ENCODE assay signal across 8 cellular contexts in the genomic region with DNA sequence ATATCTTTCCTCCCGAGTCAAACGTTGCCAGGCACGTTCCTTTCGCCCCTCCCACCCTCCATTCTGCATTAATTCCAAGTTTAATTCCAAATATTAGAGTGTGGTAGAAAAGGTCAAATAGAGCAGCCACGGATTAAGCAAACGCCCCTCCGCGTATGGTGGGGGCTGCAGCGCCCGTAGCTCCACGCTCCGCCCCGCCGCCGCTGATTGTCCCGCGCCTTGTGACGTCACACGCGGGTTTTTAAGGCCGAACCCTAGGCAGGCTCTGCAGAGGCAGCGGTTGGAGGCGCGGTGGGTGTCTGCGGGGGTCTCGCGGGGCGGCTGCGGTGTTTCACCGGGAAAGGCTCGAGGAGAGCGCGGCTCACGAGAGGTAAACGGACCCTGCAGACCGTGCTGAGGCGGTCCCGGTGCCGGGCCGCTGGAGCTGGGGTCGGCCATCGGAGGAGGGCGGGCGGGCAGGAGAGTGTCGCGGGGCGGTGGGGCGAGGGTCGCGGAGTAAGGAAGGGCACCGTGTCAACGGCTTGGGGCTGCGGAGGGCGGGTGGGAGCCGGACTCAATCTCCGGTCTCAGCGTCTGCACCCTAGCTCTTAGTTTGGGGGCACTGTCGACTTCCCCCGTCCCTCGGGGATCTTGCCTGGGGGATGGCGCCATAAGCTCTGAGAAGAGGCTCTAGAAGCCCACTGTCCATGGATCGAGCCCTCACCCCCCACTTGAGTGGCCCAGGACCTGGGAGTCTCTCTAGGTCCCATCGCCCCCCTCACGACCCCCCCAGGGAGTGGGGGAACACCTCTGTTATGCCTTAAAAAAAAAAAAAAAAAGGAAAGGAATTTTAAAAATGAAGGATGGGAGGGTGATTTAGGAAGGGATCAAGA. TPM values are rescaled to one million over a fixed set of nuclear protein-coding genes. Genes with fewer than 3 reads are reported as not detected.
DNase-seq lines count a peak whose midpoint lies in the region; ATAC-seq and TF ChIP-seq lines count a peak whose summit lies in the region.

A gene with protein sequence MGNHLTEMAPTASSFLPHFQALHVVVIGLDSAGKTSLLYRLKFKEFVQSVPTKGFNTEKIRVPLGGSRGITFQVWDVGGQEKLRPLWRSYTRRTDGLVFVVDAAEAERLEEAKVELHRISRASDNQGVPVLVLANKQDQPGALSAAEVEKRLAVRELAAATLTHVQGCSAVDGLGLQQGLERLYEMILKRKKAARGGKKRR (plus strand): TSS at position 270 of the 872 bp plus-strand sequence. CDS start 740 bp downstream, outside the sequence.

- no peaks in the 10 kb centered on the region for H3K27me3 Mint-ChIP-seq in activated T-cell treated with anti-CD3 and anti-CD28 coated beads, Interleukin-2, amount 50 U/mL, for 4 hours (ENCODE audit: low read depth)

- H3K27ac ChIP-seq in DOHH2 (ENCODE audit: low read depth, low read length): no peak within 1 kb of the TSS
- H3K27ac ChIP-seq in HUES64 (ENCODE audit: low read depth, low read length): no peak within 1 kb of the TSS
- no peak within 1 kb of the TSS for H3K27ac ChIP-seq in PC-3 (ENCODE audit: low read length)

- 1% methylated on average over 59 of the region's 64 CpGs for WGBS in HUES64

- H3K9me3 ChIP-seq in DOHH2 (ENCODE audit: control insufficient read depth, insufficient read depth, low read length): no peaks in the 10 kb centered on the region
- no peaks in the 10 kb centered on the region for H3K9me3 ChIP-seq in HUES64 (ENCODE audit: insufficient read depth, low read depth, low read length)
- no peaks in the 10 kb centered on the region for H3K9me3 ChIP-seq in PC-3 (ENCODE audit: low read length)
- no peaks in the 10 kb centered on the region for H3K9me3 ChIP-seq in mucosa of stomach (ENCODE audit: control insufficient read depth, low read length)

- TSS peak; percentile 73 for BruUV-seq in PC-3 (replicated peaks; lab: Mats Ljungman, UMichigan)

- H3K4me3 Mint-ChIP-seq in activated T-cell treated with anti-CD3 and anti-CD28 coated beads, Interleukin-2, amount 50 U/mL, for 4 hours: peak within 1 kb of the TSS; percentile 88

- CTCF ChIA-PET in PC-3 (lab: Charles Lee): interaction anchor here (1.8 kb wide), 1 partner anchor 85 kb away, joined by 8 read pairs; a partner anchor contains a TSS

- H3K4me2 ChIP-seq in DOHH2 (ENCODE audit: low read length) (peak within 1 kb of the TSS; percentile 56), PC-3 (ENCODE audit: low read length) (peak within 1 kb of the TSS; percentile 95)

- ATAC-seq in PC-3: peak; percentile 58
- peak; percentile 91 to 94 for ATAC-seq in activated T-cell treated with anti-CD3 and anti-CD28 coated beads, Interleukin-2, amount 50 U/mL, for 4 hours

- H3K36me3 Mint-ChIP-seq in activated T-cell treated with anti-CD3 and anti-CD28 coated beads, Interleukin-2, amount 50 U/mL, for 4 hours (ENCODE audit: insufficient read depth): no peaks in the 10 kb centered on the region

- H4K20me1 ChIP-seq in DOHH2 (ENCODE audit: control insufficient read depth, insufficient read depth, low read depth, low read length): no peaks in the 10 kb centered on the region
- H4K20me1 ChIP-seq in PC-3 (ENCODE audit: low read length): no peaks in the 10 kb centered on the region

- peaks cover 29% of the 10 kb centered on the region for H3K4me1 Mint-ChIP-seq in activated T-cell treated with anti-CD3 and anti-CD28 coated beads, Interleukin-2, amount 50 U/mL, for 4 hours (ENCODE audit: low read depth)

- H3K9ac ChIP-seq in HUES64 (ENCODE audit: low read depth, low read length): peak within 1 kb of the TSS; percentile 82
- H3K9ac ChIP-seq in PC-3 (ENCODE audit: low read length): peak within 1 kb of the TSS; percentile 82
- peak within 1 kb of the TSS; percentile 76 for H3K9ac ChIP-seq in mucosa of stomach (ENCODE audit: low read length)

- H3K36me3 ChIP-seq in DOHH2 (ENCODE audit: control insufficient read depth, low read length) (no peaks in the 10 kb centered on the region), HUES64 (ENCODE audit: insufficient read depth, low read length) (peaks cover 3% of the 10 kb centered on the region), PC-3 (ENCODE audit: low read depth, low read length) (no peaks in the 10 kb centered on the region), mucosa of stomach (ENCODE audit: control insufficient read depth, insufficient read depth, low read length) (no peaks in the 10 kb centered on the region)

- H3K9me3 Mint-ChIP-seq in activated T-cell treated with anti-CD3 and anti-CD28 coated beads, Interleukin-2, amount 50 U/mL, for 4 hours: no peaks in the 10 kb centered on the region

- intact Hi-C loops in PC-3 (cut with micrococcal nuclease): no loop called here

- DNase-seq in PC-3: peak; percentile 62
- peak; percentile 77 for DNase-seq in activated T-cell treated with anti-CD3 and anti-CD28 coated beads, Interleukin-2, amount 50 U/mL, for 4 hours
- DNase-seq in erythroblast (lab: John Stamatoyannopoulos, UW): peak; percentile 86 to 89
- DNase-seq in stimulated activated CD8-positive, alpha-beta memory T cell treated with anti-CD3 and anti-CD28 coated beads, Interleukin-4, amount 100 ng/mL, for 4 hours (ENCODE audit: low read depth in 2 of 2, low spot score in 1 of 2): peak; percentile 57 to 66
- DNase-seq in NCI-H2107 (lab: John Stamatoyannopoulos, UW): no peak

- peaks cover 17% of the 10 kb centered on the region for H3K27me3 ChIP-seq in DOHH2 (ENCODE audit: control insufficient read depth, low read length)
- no peaks in the 10 kb centered on the region for H3K27me3 ChIP-seq in HUES64 (ENCODE audit: insufficient read depth, low read length)
- no peaks in the 10 kb centered on the region for H3K27me3 ChIP-seq in PC-3 (ENCODE audit: low read length)
- no peaks in the 10 kb centered on the region for H3K27me3 ChIP-seq in mucosa of stomach (ENCODE audit: control insufficient read depth, insufficient read depth, low read length)

- H3K4me1 ChIP-seq in DOHH2 (ENCODE audit: control insufficient read depth, low read length) (peaks cover 13% of the 10 kb centered on the region), HUES64 (ENCODE audit: insufficient read depth, low read length) (peaks cover 4% of the 10 kb centered on the region; the same call in 1 of the 2 replicates), PC-3 (ENCODE audit: insufficient read depth, low read length) (peaks cover 31% of the 10 kb centered on the region), mucosa of stomach (ENCODE audit: control insufficient read depth, insufficient read depth, low read length) (peaks cover 4% of the 10 kb centered on the region)

- H3K4me3 ChIP-seq in DOHH2 (ENCODE audit: low read length) (peak within 1 kb of the TSS; percentile 52), HUES64 (ENCODE audit: low read length) (peak within 1 kb of the TSS; percentile 74), PC-3 (ENCODE audit: low read length) (peak within 1 kb of the TSS; percentile 83), mucosa of stomach (ENCODE audit: low read length) (peak within 1 kb of the TSS; percentile 1)

- H3F3A ChIP-seq in DOHH2 (ENCODE audit: control insufficient read depth, insufficient read depth) (peaks cover 5% of the 10 kb centered on the region; the same call in 1 of the 2 replicates), PC-3 (ENCODE audit: low read length, unreplicated experiment) (no peaks in the 10 kb centered on the region)

- TF ChIP-seq POLR2A in erythroblast (IDR thresholded peaks at IDR 0.05; ENCODE audit: low read length): peak; percentile 15

- H3K9me2 ChIP-seq in DOHH2 (replicated peaks; ENCODE audit: control insufficient read depth, low read length) (no peaks in the 10 kb centered on the region), PC-3 (replicated peaks; ENCODE audit: low read length) (no peaks in the 10 kb centered on the region)

- H3K79me2 ChIP-seq in DOHH2 (ENCODE audit: control insufficient read depth, low read length) (no peaks in the 10 kb centered on the region), PC-3 (ENCODE audit: low read length) (peaks cover 27% of the 10 kb centered on the region)

- TF ChIP-seq CTCF in DOHH2 (IDR thresholded peaks at IDR 0.05; ENCODE audit: low read depth, low read length, poor library complexity, severe bottlenecking): no peak
- no peak for TF ChIP-seq CTCF in PC-3 (conservative IDR thresholded peaks at IDR 0.05; ENCODE audit: low read depth, low read length)

- POLR2A ChIA-PET in PC-3 (lab: Charles Lee; ENCODE audit: unreplicated experiment): interaction anchor here (0.6 to 1.1 kb wide), 4 partner anchors 11 to 67 kb away, joined by 3 to 7 read pairs (median 4); no protein-coding TSS in a partner anchor

- peak within 1 kb of the TSS; percentile 100 for H2AFZ ChIP-seq in PC-3 (ENCODE audit: low read length)

RNA-seq across cellular contexts. Expression of the gene that starts here (rescaled TPM):
- 6.8 TPM for polyA plus RNA-seq in HUES64 (2013, experiment 1 of 2)
- 8.7 TPM for polyA plus RNA-seq in HUES64 (2013, experiment 2 of 2)
- total RNA-seq in PC-3 (2014; rRNA removed): 14.3 and 19.8 TPM in 2 replicates
- total RNA-seq in activated T-cell treated with anti-CD3 and anti-CD28 coated beads, Interleukin-2, amount 50 U/mL, for 4 hours: 1 to 10 TPM; 1.7 to 2.6 (median 1.8) TPM

Comparison
In these comparisons a context has a peak if more than half of its experiments do, and no peak if none do; other contexts are left out.
1. H3K4me3 ChIP-seq: peak in every context shown above with its lines; median percentile 83 in PC-3; 74 in HUES64; 52 in DOHH2; 1 in mucosa of stomach.